In genomic region chr4:9152182-9153007, GRCh38 we compare ENCODE assay signal across 8 cellular contexts. TPM values are rescaled to one million over a fixed set of nuclear protein-coding genes. Genes with fewer than 3 reads are reported as not detected.
DNase-seq lines count a peak whose midpoint lies in the region; ATAC-seq and TF ChIP-seq lines count a peak whose summit lies in the region.
"Not testable (repeated sequence)": the region's sequence is repeated elsewhere in the genome, so short reads cannot be mapped to it uniquely, and the experiment has no call there.

No MANE protein-coding gene starts in this region.

- not testable (repeated sequence) for H3K36me3 Mint-ChIP-seq in activated B cell treated with CpG ODN at 0.5 μM for 24 hours (ENCODE audit: low read depth); nephron progenitor cell (ENCODE audit: low read depth)

- intact Hi-C loops in activated B cell treated with CpG ODN at 0.5 μM for 24 hours (cut with micrococcal nuclease); Right ventricle myocardium inferior (cut with DNase I): not testable (repeated sequence)

- H3K27ac Mint-ChIP-seq in activated B cell treated with CpG ODN at 0.5 μM for 24 hours, result peak overlapping the region; percentile 99
- peak overlapping the region; percentile 96 for H3K27ac Mint-ChIP-seq in nephron progenitor cell

- POLR2A ChIA-PET in HEK293T (lab: Yijun Ruan, JAX), result not testable (repeated sequence)
- POLR2A ChIA-PET in activated B cell treated with CpG ODN at 0.5 μM for 24 hours (lab: Charles Lee), result interaction anchor here (0.6 to 1.1 kb wide), 2 partner anchors 539 to 965 kb away, joined by 3 to 5 read pairs; partner anchors contain the start of gene WDR1

- H3K27me3 Mint-ChIP-seq in activated B cell treated with CpG ODN at 0.5 μM for 24 hours; nephron progenitor cell (ENCODE audit: low read depth, poor library complexity): not testable (repeated sequence)

- not testable (repeated sequence) for H3K9me3 Mint-ChIP-seq in activated B cell treated with CpG ODN at 0.5 μM for 24 hours
- peaks cover 39% of the 10 kb centered on the region for H3K9me3 Mint-ChIP-seq in nephron progenitor cell

- DNase-seq in COLO829 (ENCODE audit: low spot score) (peak; percentile 60), HEK293T (ENCODE audit: extremely low spot score) (peak; percentile 66), NCI-H2171 (lab: John Stamatoyannopoulos, UW) (peak; percentile 66), activated B cell treated with CpG ODN at 0.5 μM for 24 hours (peak; percentile 92), astrocyte of the spinal cord (ENCODE audit: low read depth, low spot score) (peak; percentile 95), Right ventricle myocardium inferior (ENCODE audit: missing footprints) (peak; percentile 99), nephron progenitor cell (peak; percentile 93)
- peak; percentile 94 for DNase-seq in stimulated activated CD8-positive, alpha-beta memory T cell treated with anti-CD3 and anti-CD28 coated beads, Interleukin-4, amount 100 ng/mL, for 24 hours (ENCODE audit: low read depth)

- ATAC-seq in activated B cell treated with CpG ODN at 0.5 μM for 24 hours (ENCODE audit: low read depth), result peak; percentile 78
- ATAC-seq in Right ventricle myocardium inferior, result peak; percentile 97

- H3K4me3 Mint-ChIP-seq in activated B cell treated with CpG ODN at 0.5 μM for 24 hours (peak overlapping the region; percentile 95), nephron progenitor cell (peak overlapping the region; percentile 87)

- not testable (repeated sequence) for H3K4me1 Mint-ChIP-seq in activated B cell treated with CpG ODN at 0.5 μM for 24 hours, nephron progenitor cell

- H3K4me3 ChIP-seq in astrocyte of the spinal cord (ENCODE audit: low read depth, low read length), result peak overlapping the region; percentile 63

- CTCF ChIA-PET in HEK293T (lab: Yijun Ruan, JAX); activated B cell treated with CpG ODN at 0.5 μM for 24 hours (lab: Charles Lee): not testable (repeated sequence)

- in situ Hi-C loops in astrocyte of the spinal cord (cut with HindIII; ENCODE audit: low sequenced_read_pairs), result not testable (repeated sequence)

- TF ChIP-seq CTCF in activated B cell treated with CpG ODN at 0.5 μM for 24 hours (IDR thresholded peaks at IDR 0.05); astrocyte of the spinal cord (IDR thresholded peaks at IDR 0.05; ENCODE audit: low read depth, low read length); nephron progenitor cell (IDR thresholded peaks at IDR 0.05): not testable (repeated sequence)

TF ChIP-seq in HEK293T, 16 proteins besides CTCF, POLR2A, EP300 and RAD21:
- peak; percentile 26; the same call in 1 of the 2 replicates for TF ChIP-seq L3MBTL2 (conservative IDR thresholded peaks at IDR 0.05)

RNA-seq across cellular contexts. Expression of gene FAM90A26, which starts 17.8 kb away (rescaled TPM):
- not detected in 2 replicates for total RNA-seq in activated B cell treated with CpG ODN at 0.5 μM for 24 hours
- not detected for total RNA-seq in Right ventricle myocardium inferior

RNA-seq across cellular contexts. Expression of gene USP17L10, which starts 58.1 kb away (rescaled TPM):
- total RNA-seq in activated B cell treated with CpG ODN at 0.5 μM for 24 hours (not detected in 2 replicates), Right ventricle myocardium inferior (not detected)

Comparison
In these comparisons a context has a peak if more than half of its experiments do, and no peak if none do; other contexts are left out.
1. Peak in every context shown above with its lines: DNase-seq, ATAC-seq and H3K4me3 ChIP-seq.